In the genomic region with DNA sequence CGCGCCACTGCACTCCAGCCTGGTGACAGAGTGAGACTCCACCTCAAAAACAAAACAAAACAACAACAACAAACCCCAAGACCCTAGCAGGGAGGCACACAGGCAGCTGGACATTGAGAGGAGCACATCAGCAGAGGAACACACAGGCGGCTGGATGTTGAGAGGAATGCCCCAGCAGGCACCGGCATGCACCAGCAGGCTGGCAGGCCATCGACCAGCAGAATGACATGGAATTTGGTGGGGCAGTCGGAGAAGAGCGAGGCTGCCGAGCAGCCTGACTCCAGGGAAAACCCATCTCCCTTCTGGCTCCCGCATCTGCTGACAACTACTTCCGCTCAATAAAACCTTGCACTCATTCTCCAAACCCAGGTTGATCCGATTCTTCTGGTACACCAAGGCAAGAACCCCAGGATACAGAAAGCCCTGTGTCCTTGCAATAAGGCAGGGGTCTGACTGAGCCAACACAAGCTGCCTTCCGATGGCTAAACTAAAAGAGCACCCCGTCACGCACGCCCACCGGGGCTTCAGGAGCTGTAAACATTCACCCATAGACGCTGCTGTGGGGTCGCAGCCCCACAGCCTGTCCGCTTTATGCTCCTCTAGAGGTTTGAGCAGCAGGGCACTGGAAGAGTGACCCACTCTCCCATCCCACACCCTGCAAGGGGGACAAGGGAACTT, we compare ENCODE assay signal across 26 cellular contexts.
DNase-seq lines count a peak whose midpoint lies in the region; ATAC-seq, FAIRE-seq and TF ChIP-seq lines count a peak whose summit lies in the region.
"Had no signal": no experiment of that assay in that cellular context is flagged by ENCODE, and none has a peak within 500 bp of the region (broad histone marks: within the 10 kb centered on the region; RNA-seq: fewer than 3 reads in every experiment).

No MANE protein-coding gene starts in this region.

- no peak overlapping the region for H2BK5ac ChIP-seq in trophoblast cell (ENCODE audit: low read depth, low read length, poor library complexity)

- POLR2A ChIA-PET in HepG2 (lab: Yijun Ruan, JAX) = interaction anchor here (1.0 to 1.7 kb wide), 3 partner anchors 13 to 26 kb away, joined by 4 to 7 read pairs (median 6); no protein-coding TSS in a partner anchor
- POLR2A ChIA-PET in activated CD4-positive, alpha-beta memory T cell treated with anti-CD3 and anti-CD28 coated beads for 36 hours (lab: Charles Lee) = no interaction called here

- H3K27me3 ChIP-seq in HepG2 (ENCODE audit: control insufficient read depth in 1 of 2, insufficient read depth in 2 of 2, low read length in 2 of 2) (no peaks in the 10 kb centered on the region), trophoblast cell (ENCODE audit: insufficient read depth, low read length) (no peaks in the 10 kb centered on the region)

- H2AFZ ChIP-seq in HepG2 (ENCODE audit: low read length) (no peak overlapping the region), trophoblast cell (ENCODE audit: insufficient read depth, low read length, poor library complexity) (no peak overlapping the region)

- H3K27ac ChIP-seq in 22Rv1 = peak overlapping the region; percentile 96
- no peak overlapping the region for H3K27ac ChIP-seq in HepG2 (ENCODE audit: extremely low read length, insufficient read depth, low read length)
- H3K27ac ChIP-seq in trophoblast cell (ENCODE audit: low read depth, low read length) = no peak overlapping the region
- H3K27ac ChIP-seq: psoas muscle had no signal

- H3K14ac ChIP-seq in trophoblast cell (ENCODE audit: low read length) = no peak overlapping the region

- BruUV-seq in HepG2 (replicated peaks; lab: Mats Ljungman, UMichigan) = no TSS peak

- no peaks in the 10 kb centered on the region for H4K20me1 ChIP-seq in HepG2 (ENCODE audit: insufficient read depth, low read length)

- H3K4me3 Mint-ChIP-seq in brain = no peak overlapping the region
- H3K4me3 Mint-ChIP-seq in activated CD4-positive, alpha-beta memory T cell treated with anti-CD3 and anti-CD28 coated beads for 36 hours = no peak overlapping the region
- H3K4me3 Mint-ChIP-seq: activated T-helper 1 cell treated with anti-CD3 and anti-CD28 coated beads, Interleukin-12 subunit alpha, Interleukin-12 subunit beta, Interleukin-2, Interleukin-4 antibody, amounts not matched to agents 30 ng/mL and 10 ng/mL and 1 ng/mL, durations not matched to agents 14 hours and 24 hours and 36 hours; CD4-positive, CD25-positive, alpha-beta regulatory T cell; memory B cell had no signal

- no peak overlapping the region for H4K8ac ChIP-seq in trophoblast cell (ENCODE audit: low read depth, low read length)

- H4K91ac ChIP-seq in trophoblast cell (ENCODE audit: low read depth, low read length) = no peak overlapping the region

- TF ChIP-seq EP300 in HepG2 (IDR thresholded peaks at IDR 0.05; ENCODE audit: low read depth in 2 of 2, low read length in 2 of 2) (no peak), HepG2 (CRISPR knock-in tag; IDR thresholded peaks at IDR 0.05; ENCODE audit: borderline replicate concordance) (no peak)

- H3K18ac ChIP-seq in trophoblast cell (ENCODE audit: low read length) = no peak overlapping the region

- no peak overlapping the region for H3K23ac ChIP-seq in trophoblast cell (ENCODE audit: low read length)

- TF ChIP-seq CTCF in 22Rv1 (IDR thresholded peaks at IDR 0.05) (no peak), brain (conservative IDR thresholded peaks at IDR 0.05) (no peak), HepG2 (CRISPR knock-in tag; IDR thresholded peaks at IDR 0.05) (no peak)

- no peak for DNase-seq in HepG2 (ENCODE audit: low spot score)
- no peak for DNase-seq in trophoblast cell
- no peak for DNase-seq in stimulated activated naive CD4-positive, alpha-beta T cell (lab: John Stamatoyannopoulos, UW)
- no peak for DNase-seq in activated CD4-positive, alpha-beta memory T cell treated with anti-CD3 and anti-CD28 coated beads for 36 hours
- DNase-seq: activated CD4-positive, alpha-beta T cell treated with anti-CD3 and anti-CD28 coated beads, Interleukin-2, amount 50 U/mL, for 48 hours; activated CD8-positive, alpha-beta memory T cell treated with anti-CD3 and anti-CD28 coated beads, Interleukin-2, amount 50 U/mL, for 48 hours; activated naive CD4-positive, alpha-beta T cell treated with Interleukin-2 at 50 U/mL for 16 hours; CD4-positive, CD25-positive, alpha-beta regulatory T cell; hippocampal formation; left colon; NCI-H1105; NCI-H187; NCI-H510A treated with DMSO at 0.1 percent for 48 hours; psoas muscle; stimulated activated CD4-positive, alpha-beta T cell treated with anti-CD3 and anti-CD28 coated beads, Interleukin-4, amount 100 ng/mL, for 24 hours had no signal

- H3K27ac Mint-ChIP-seq in brain = peak overlapping the region in 4 of 5 experiments; percentile 18 to 87 (median 40)
- no peak overlapping the region for H3K27ac Mint-ChIP-seq in activated CD4-positive, alpha-beta memory T cell treated with anti-CD3 and anti-CD28 coated beads for 36 hours
- H3K27ac Mint-ChIP-seq: activated T-helper 1 cell treated with anti-CD3 and anti-CD28 coated beads, Interleukin-12 subunit alpha, Interleukin-12 subunit beta, Interleukin-2, Interleukin-4 antibody, amounts not matched to agents 30 ng/mL and 10 ng/mL and 1 ng/mL, durations not matched to agents 14 hours and 24 hours and 36 hours; memory B cell had no signal

- H3K4me2 ChIP-seq in HepG2 (ENCODE audit: low read depth, low read length) (no peak overlapping the region), trophoblast cell (ENCODE audit: low read length) (no peak overlapping the region)

- H3K4me1 Mint-ChIP-seq in brain = peaks cover 36% of the 10 kb centered on the region
- H3K4me1 Mint-ChIP-seq in activated CD4-positive, alpha-beta memory T cell treated with anti-CD3 and anti-CD28 coated beads for 36 hours (ENCODE audit: low read depth) = no peaks in the 10 kb centered on the region
- H3K4me1 Mint-ChIP-seq: memory B cell had no signal

- CTCF ChIA-PET in HepG2 (lab: Yijun Ruan, JAX; ENCODE audit: low intra/inter-chr PET ratio, low total read pairs) = no interaction called here
- CTCF ChIA-PET in activated CD4-positive, alpha-beta memory T cell treated with anti-CD3 and anti-CD28 coated beads for 36 hours (lab: Charles Lee) = no interaction called here

- no peaks in the 10 kb centered on the region for H3K9me3 ChIP-seq in HepG2 (ENCODE audit: low read length)
- peaks cover 3% of the 10 kb centered on the region for H3K9me3 ChIP-seq in trophoblast cell (ENCODE audit: insufficient read depth, low read depth, low read length)
- H3K9me3 ChIP-seq: psoas muscle had no signal

- ATAC-seq in HepG2 (no peak), GM21737 (IDR thresholded peaks at IDR 0.05; ENCODE audit: unreplicated experiment) (no peak), GM19035 (IDR thresholded peaks at IDR 0.05; ENCODE audit: unreplicated experiment) (no peak)
- ATAC-seq: activated CD4-positive, CD25-positive, alpha-beta regulatory T cell treated with anti-CD3 and anti-CD28 coated beads, Interleukin-2, amount 50 U/mL, for 24 hours; K562; left colon; psoas muscle had no signal

- H3K36me3 ChIP-seq in HepG2 (replicated peaks in 1 of 2; ENCODE audit: control insufficient read depth in 1 of 2, insufficient read depth in 2 of 2, low read length in 2 of 2) (peaks cover 8 to 40% of the 10 kb centered on the region in 2 experiments), trophoblast cell (ENCODE audit: control insufficient read depth in 1 of 2, insufficient read depth in 2 of 2, low read length in 2 of 2) (peaks cover 6 to 8% of the 10 kb centered on the region in 2 experiments)

- H3K4me3 ChIP-seq in HepG2 (replicated peaks in 1 of 3; ENCODE audit: insufficient read depth in 1 of 3, low read depth in 2 of 3, low read length in 3 of 3) (no peak overlapping the region), trophoblast cell (ENCODE audit: low read depth, low read length) (no peak overlapping the region)
- H3K4me3 ChIP-seq: K562, psoas muscle had no signal

- no peak overlapping the region for H2AK5ac ChIP-seq in trophoblast cell (ENCODE audit: low read length)

- H3K9ac ChIP-seq in HepG2 (ENCODE audit: insufficient read depth, low read depth, low read length) (no peak overlapping the region), trophoblast cell (ENCODE audit: low read length) (no peak overlapping the region)

- no peak overlapping the region for H3K4ac ChIP-seq in trophoblast cell (ENCODE audit: low read depth, low read length)

- intact Hi-C loops in HepG2 (cut with micrococcal nuclease; ENCODE audit: unreplicated experiment) = no loop called here
- intact Hi-C loops in activated CD4-positive, alpha-beta memory T cell treated with anti-CD3 and anti-CD28 coated beads for 36 hours (cut with micrococcal nuclease) = no loop called here

- no peak overlapping the region for H2BK120ac ChIP-seq in trophoblast cell (ENCODE audit: insufficient read depth, low read length, poor library complexity)

- WGBS in HepG2 (ENCODE audit: low lambda C conversion rate) = 97% methylated on average over 19 of the region's 19 CpGs
- no CpG with 5 or more reads among the region's 19 CpGs for WGBS in trophoblast cell (ENCODE audit: extremely low coverage, insufficient coverage, insufficient read length)

- H3K27me3 Mint-ChIP-seq in brain = no peaks in the 10 kb centered on the region
- H3K27me3 Mint-ChIP-seq in activated CD4-positive, alpha-beta memory T cell treated with anti-CD3 and anti-CD28 coated beads for 36 hours = no peaks in the 10 kb centered on the region
- H3K27me3 Mint-ChIP-seq: CD4-positive, CD25-positive, alpha-beta regulatory T cell had no signal

- no peak for FAIRE-seq in HepG2 (lab: Jason Lieb, UNC)
- FAIRE-seq: A204.1, HTR-8/SVneo, K562, TTC549 had no signal

- peaks cover 5% of the 10 kb centered on the region for H3K79me1 ChIP-seq in trophoblast cell (ENCODE audit: low read length)

- in situ Hi-C loops in HepG2 (cut with HindIII; ENCODE audit: extremely low pct_ligation_motif_present, low pct_unique_long_range_greater_than_20kb) = no loop called here

- no peak for TF ChIP-seq RAD21 in HepG2 (CRISPR knock-in tag; IDR thresholded peaks at IDR 0.05)

- peaks cover 75% of the 10 kb centered on the region for H3K4me1 ChIP-seq in HepG2 (ENCODE audit: insufficient read depth, low read length)
- peaks cover 5 to 12% of the 10 kb centered on the region in 2 experiments for H3K4me1 ChIP-seq in trophoblast cell (ENCODE audit: control insufficient read depth in 1 of 2, insufficient read depth in 2 of 2, low read length in 2 of 2)
- H3K4me1 ChIP-seq: psoas muscle had no signal

- H3K9me3 Mint-ChIP-seq in brain = no peaks in the 10 kb centered on the region
- H3K9me3 Mint-ChIP-seq in activated CD4-positive, alpha-beta memory T cell treated with anti-CD3 and anti-CD28 coated beads for 36 hours = no peaks in the 10 kb centered on the region
- H3K9me3 Mint-ChIP-seq: activated T-helper 1 cell treated with anti-CD3 and anti-CD28 coated beads, Interleukin-12 subunit alpha, Interleukin-12 subunit beta, Interleukin-2, Interleukin-4 antibody, amounts not matched to agents 30 ng/mL and 10 ng/mL and 1 ng/mL, durations not matched to agents 14 hours and 24 hours and 36 hours; CD4-positive, CD25-positive, alpha-beta regulatory T cell; memory B cell had no signal

- no peak overlapping the region for H2BK12ac ChIP-seq in trophoblast cell (ENCODE audit: low read length)

- H3K36me3 Mint-ChIP-seq in brain = peaks cover 10% of the 10 kb centered on the region
- H3K36me3 Mint-ChIP-seq in activated CD4-positive, alpha-beta memory T cell treated with anti-CD3 and anti-CD28 coated beads for 36 hours = no peaks in the 10 kb centered on the region
- H3K36me3 Mint-ChIP-seq: memory B cell had no signal

- no peak for TF ChIP-seq POLR2A in HepG2 (IDR thresholded peaks at IDR 0.05; ENCODE audit: insufficient read depth in 1 of 2, low read depth in 2 of 2, low read length in 2 of 2)

- H4K12ac ChIP-seq in trophoblast cell (ENCODE audit: low read depth, low read length) = peak overlapping the region; percentile 14

- peaks cover 71% of the 10 kb centered on the region for H3K79me2 ChIP-seq in HepG2 (ENCODE audit: insufficient read depth, low read length)
- H3K79me2 ChIP-seq in trophoblast cell (ENCODE audit: control insufficient read depth, insufficient read depth, low read length, poor library complexity) = peaks cover 3% of the 10 kb centered on the region
